ENCODE assay signal across 1 cellular context in the genomic region with DNA sequence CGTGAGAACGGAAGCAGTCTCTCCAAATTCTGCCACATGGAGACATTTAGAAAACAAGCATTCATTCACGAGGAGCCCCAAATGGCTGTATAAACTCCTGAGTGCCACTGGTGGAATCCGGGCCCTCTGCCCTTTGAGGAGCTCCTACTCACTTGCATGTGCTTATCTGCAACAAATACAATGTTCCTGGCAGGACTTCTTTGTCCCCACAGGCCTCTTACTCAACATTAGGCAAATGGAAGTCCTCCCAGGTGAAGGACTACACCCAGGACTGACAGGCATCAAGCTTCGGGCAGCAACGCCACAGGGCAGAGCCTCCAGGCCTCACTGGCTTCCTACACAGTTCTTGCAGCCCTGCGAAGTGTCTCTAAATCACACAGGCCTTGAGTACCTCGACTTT.
TF ChIP-seq lines count a peak whose summit lies in the region.

No MANE protein-coding gene starts in this region.

TF ChIP-seq in IMR-90, 13 proteins besides CTCF, POLR2A, EP300 and RAD21:
- TF ChIP-seq, protein P1, sequence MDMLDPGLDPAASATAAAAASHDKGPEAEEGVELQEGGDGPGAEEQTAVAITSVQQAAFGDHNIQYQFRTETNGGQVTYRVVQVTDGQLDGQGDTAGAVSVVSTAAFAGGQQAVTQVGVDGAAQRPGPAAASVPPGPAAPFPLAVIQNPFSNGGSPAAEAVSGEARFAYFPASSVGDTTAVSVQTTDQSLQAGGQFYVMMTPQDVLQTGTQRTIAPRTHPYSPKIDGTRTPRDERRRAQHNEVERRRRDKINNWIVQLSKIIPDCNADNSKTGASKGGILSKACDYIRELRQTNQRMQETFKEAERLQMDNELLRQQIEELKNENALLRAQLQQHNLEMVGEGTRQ (IDR thresholded peaks at IDR 0.05; ENCODE audit: low read depth, low read length): no peak
- no peak for TF ChIP-seq FOS (IDR thresholded peaks at IDR 0.05; ENCODE audit: low read depth, low read length)
- no peak for TF ChIP-seq MAFK (IDR thresholded peaks at IDR 0.05; ENCODE audit: low read depth, low read length)
- TF ChIP-seq MAZ (IDR thresholded peaks at IDR 0.05; ENCODE audit: borderline replicate concordance, low read depth, low read length): no peak
- TF ChIP-seq, protein P2, sequence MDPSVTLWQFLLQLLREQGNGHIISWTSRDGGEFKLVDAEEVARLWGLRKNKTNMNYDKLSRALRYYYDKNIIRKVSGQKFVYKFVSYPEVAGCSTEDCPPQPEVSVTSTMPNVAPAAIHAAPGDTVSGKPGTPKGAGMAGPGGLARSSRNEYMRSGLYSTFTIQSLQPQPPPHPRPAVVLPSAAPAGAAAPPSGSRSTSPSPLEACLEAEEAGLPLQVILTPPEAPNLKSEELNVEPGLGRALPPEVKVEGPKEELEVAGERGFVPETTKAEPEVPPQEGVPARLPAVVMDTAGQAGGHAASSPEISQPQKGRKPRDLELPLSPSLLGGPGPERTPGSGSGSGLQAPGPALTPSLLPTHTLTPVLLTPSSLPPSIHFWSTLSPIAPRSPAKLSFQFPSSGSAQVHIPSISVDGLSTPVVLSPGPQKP (IDR thresholded peaks at IDR 0.05; ENCODE audit: borderline replicate concordance, low read depth, low read length): no peak
- TF ChIP-seq SMC3 (IDR thresholded peaks at IDR 0.05; ENCODE audit: low read depth, low read length): no peak
- TF ChIP-seq NFE2L2 (IDR thresholded peaks at IDR 0.05; ENCODE audit: low read depth, low read length): no peak
- no peak for TF ChIP-seq MXI1 (IDR thresholded peaks at IDR 0.05; ENCODE audit: borderline replicate concordance, low read depth, low read length)
- no peak for TF ChIP-seq BHLHE40 (IDR thresholded peaks at IDR 0.05; ENCODE audit: low read depth, low read length)
